24 cellular contexts compared by ENCODE assay signal in the genomic region with DNA sequence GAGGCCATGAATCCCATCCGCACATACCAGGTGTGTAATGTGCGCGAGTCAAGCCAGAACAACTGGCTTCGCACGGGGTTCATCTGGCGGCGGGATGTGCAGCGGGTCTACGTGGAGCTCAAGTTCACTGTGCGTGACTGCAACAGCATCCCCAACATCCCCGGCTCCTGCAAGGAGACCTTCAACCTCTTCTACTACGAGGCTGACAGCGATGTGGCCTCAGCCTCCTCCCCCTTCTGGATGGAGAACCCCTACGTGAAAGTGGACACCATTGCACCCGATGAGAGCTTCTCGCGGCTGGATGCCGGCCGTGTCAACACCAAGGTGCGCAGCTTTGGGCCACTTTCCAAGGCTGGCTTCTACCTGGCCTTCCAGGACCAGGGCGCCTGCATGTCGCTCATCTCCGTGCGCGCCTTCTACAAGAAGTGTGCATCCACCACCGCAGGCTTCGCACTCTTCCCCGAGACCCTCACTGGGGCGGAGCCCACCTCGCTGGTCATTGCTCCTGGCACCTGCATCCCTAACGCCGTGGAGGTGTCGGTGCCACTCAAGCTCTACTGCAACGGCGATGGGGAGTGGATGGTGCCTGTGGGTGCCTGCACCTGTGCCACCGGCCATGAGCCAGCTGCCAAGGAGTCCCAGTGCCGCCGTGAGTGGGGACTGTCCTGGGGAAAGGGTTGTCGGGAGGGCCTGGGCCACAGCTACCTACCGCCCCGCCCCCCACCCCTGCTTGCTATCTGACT. TPM values are rescaled to one million over a fixed set of nuclear protein-coding genes. Genes with fewer than 3 reads are reported as not detected.
A peak's percentile ranks its signal among the peaks of the same experiment; 100 is the strongest.
DNase-seq lines count a peak whose midpoint lies in the region; ATAC-seq, FAIRE-seq and TF ChIP-seq lines count a peak whose summit lies in the region.
"Had no signal": no experiment of that assay in that cellular context is flagged by ENCODE, and none has a peak within 500 bp of the region (broad histone marks: within the 10 kb centered on the region; RNA-seq: fewer than 3 reads in every experiment).

No MANE protein-coding gene starts in this region.

- H2AFZ ChIP-seq in H1 (ENCODE audit: low read length): no peak overlapping the region

- TF ChIP-seq POLR2A in H1 (IDR thresholded peaks at IDR 0.05; ENCODE audit: control extremely low read depth in 1 of 2, low read depth in 2 of 2, low read length in 2 of 2): no peak

- no peak overlapping the region for H3K27ac ChIP-seq in H1 (ENCODE audit: low read depth, low read length)
- H3K27ac ChIP-seq: Peyer's patch, SJSA1 had no signal

- no peak overlapping the region for H3K9ac ChIP-seq in H1 (replicated peaks in 1 of 4; ENCODE audit: extremely low read depth in 1 of 4, low read depth in 3 of 4, low read length in 3 of 4)

- no peak overlapping the region for H2AK5ac ChIP-seq in H1 (ENCODE audit: low read depth, low read length)

- H3K4me1 Mint-ChIP-seq in mesothelial cell of epicardium (peaks cover 64% of the 10 kb centered on the region), type B pancreatic cell (ENCODE audit: unreplicated experiment) (peaks cover 54% of the 10 kb centered on the region)

- no peak overlapping the region for H2BK5ac ChIP-seq in H1 (ENCODE audit: low read depth, low read length)

- H3K27me3 Mint-ChIP-seq in mesothelial cell of epicardium (ENCODE audit: low read depth) (no peaks in the 10 kb centered on the region), type B pancreatic cell (no peaks in the 10 kb centered on the region)

- no peak for TF ChIP-seq RAD21 in H1 (IDR thresholded peaks at IDR 0.05 in 1 of 2, conservative IDR thresholded peaks at IDR 0.05 in 1 of 2; ENCODE audit: low read depth in 2 of 2, low read length in 2 of 2)

- no peak overlapping the region for H3K4ac ChIP-seq in H1 (replicated peaks; ENCODE audit: insufficient read length, low read depth, low read length)

- peaks cover 2 to 10% of the 10 kb centered on the region in 2 experiments for H4K20me1 ChIP-seq in H1 (replicated peaks in 1 of 2; ENCODE audit: control insufficient read depth in 1 of 2, insufficient read depth in 2 of 2, low read length in 2 of 2)

- no peak overlapping the region for H3K56ac ChIP-seq in H1 (replicated peaks; ENCODE audit: insufficient read length, low read depth, low read length)

- ATAC-seq in Right ventricle myocardium inferior (no peak), left cardiac atrium (no peak)
- ATAC-seq: HepG2 had no signal

- no peaks in the 10 kb centered on the region for H3K79me1 ChIP-seq in H1 (ENCODE audit: low read depth, low read length)

- peak overlapping the region; percentile 43; the same call in 1 of the 2 replicates for H4K8ac ChIP-seq in H1 (ENCODE audit: extremely low read depth, insufficient read depth, low read length)

- H3K27me3 ChIP-seq in H1 (replicated peaks in 1 of 4; ENCODE audit: control insufficient read depth in 3 of 4, extremely low read depth in 1 of 4, insufficient read depth in 3 of 4, low read length in 3 of 4): peaks cover 26 to 60% (median 49%) of the 10 kb centered on the region in 4 experiments
- H3K27me3 ChIP-seq: Peyer's patch, SJSA1 had no signal

- peaks cover 16% of the 10 kb centered on the region for H3K23me2 ChIP-seq in H1 (ENCODE audit: low read depth, low read length)

- H2BK20ac ChIP-seq in H1 (ENCODE audit: low read length): peak overlapping the region; percentile 83; the same call in 1 of the 2 replicates

- DNase-seq in Right ventricle myocardium inferior (ENCODE audit: missing footprints): peak; percentile 59
- no peak for DNase-seq in left cardiac atrium
- no peak for DNase-seq in H1 (ENCODE audit: low read depth in 1 of 2, low spot score in 2 of 2)
- DNase-seq in mesothelial cell of epicardium (ENCODE audit: low spot score in 2 of 2, unreplicated experiment in 2 of 2): no peak
- DNase-seq in type B pancreatic cell (ENCODE audit: extremely low spot score, unreplicated experiment): no peak
- no peak for DNase-seq in NCI-H2196 (lab: John Stamatoyannopoulos, UW; ENCODE audit: unreplicated experiment)
- no peak for DNase-seq in SW 1271 (lab: John Stamatoyannopoulos, UW)
- DNase-seq in OCI-M2 (lab: John Stamatoyannopoulos, UW; ENCODE audit: unreplicated experiment): no peak
- DNase-seq: 8988T; CD4-positive, alpha-beta T cell; Kasumi-1; NCI-H1092 treated with DMSO at 0.1 percent for 48 hours; NCI-H1436 treated with DMSO at 0.1 percent for 48 hours; NCI-H187 treated with DMSO at 0.1 percent for 48 hours; NCI-H2107; NCI-H446 treated with DMSO at 0.1 percent for 48 hours; NCI-H526; Peyer's patch had no signal

- FAIRE-seq in H1 (lab: Jason Lieb, UNC): no peak
- FAIRE-seq: D721Med, GM18507, H54, HepG2 had no signal

- no peak overlapping the region for H4K91ac ChIP-seq in H1 (replicated peaks; ENCODE audit: insufficient read length, low read length)

- TF ChIP-seq CTCF in H1 (IDR thresholded peaks at IDR 0.05; ENCODE audit: control extremely low read depth in 1 of 3, insufficient read depth in 1 of 3, low read depth in 1 of 3, low read length in 3 of 3) (no peak), mesothelial cell of epicardium (IDR thresholded peaks at IDR 0.05; ENCODE audit: unreplicated experiment) (no peak), type B pancreatic cell (conservative IDR thresholded peaks at IDR 0.05) (no peak)

- no peaks in the 10 kb centered on the region for H3K9me3 Mint-ChIP-seq in mesothelial cell of epicardium
- H3K9me3 Mint-ChIP-seq in type B pancreatic cell: no peaks in the 10 kb centered on the region
- H3K9me3 Mint-ChIP-seq: CD4-positive, alpha-beta T cell had no signal

- H3K4me3 ChIP-seq in H1 (ENCODE audit: extremely low read depth in 1 of 4, insufficient read depth in 2 of 4, low read depth in 3 of 4, low read length in 4 of 4): no peak overlapping the region
- H3K4me3 ChIP-seq: Peyer's patch, SJSA1 had no signal

- no peak overlapping the region for H3K14ac ChIP-seq in H1 (ENCODE audit: insufficient read length)

- peaks cover 30% of the 10 kb centered on the region for H3K36me3 Mint-ChIP-seq in mesothelial cell of epicardium
- H3K36me3 Mint-ChIP-seq in type B pancreatic cell: peaks cover 21% of the 10 kb centered on the region

- TF ChIP-seq EP300 in H1 (IDR thresholded peaks at IDR 0.05; ENCODE audit: borderline replicate concordance in 1 of 2, low read depth in 2 of 2, low read length in 2 of 2): no peak

- no peak overlapping the region for H2BK120ac ChIP-seq in H1 (replicated peaks; ENCODE audit: low read depth, low read length)

- no peaks in the 10 kb centered on the region for H3K9me3 ChIP-seq in H1 (ENCODE audit: insufficient read depth in 2 of 2, low read depth in 1 of 2, low read length in 1 of 2)
- H3K9me3 ChIP-seq: Peyer's patch, SJSA1 had no signal

- H3K27ac Mint-ChIP-seq in mesothelial cell of epicardium (peak overlapping the region; percentile 80), type B pancreatic cell (no peak overlapping the region)
- H3K27ac Mint-ChIP-seq: CD4-positive, alpha-beta T cell had no signal

- no peak overlapping the region for H3K4me2 ChIP-seq in H1 (ENCODE audit: insufficient read depth in 1 of 2, low read depth in 2 of 2, low read length in 2 of 2)

- 92% methylated on average over 35 of the region's 41 CpGs; no CpG with 5 or more reads in 1 of the 2 experiments for WGBS in H1 (ENCODE audit: extremely low coverage in 1 of 2, insufficient coverage in 1 of 2, insufficient read length in 1 of 2, insufficient replicate concordance in 2 of 2, low coverage in 1 of 2, low lambda C conversion rate in 2 of 2, missing lambda C conversion rate in 1 of 2), 2 experiments

- 0 out of 2 replicates have a peak overlapping the region, but pooled peaks have one; percentile 27 for H3K18ac ChIP-seq in H1 (ENCODE audit: extremely low read depth, low read length)

- POLR2A ChIA-PET in H1 (lab: Charles Lee; ENCODE audit: partially characterized antibody): interaction anchor here (1.2 to 3.9 kb wide), 3 partner anchors 11 to 12 kb away, joined by 3 to 16 read pairs (median 3); a partner anchor contains a TSS

- H3K4me1 ChIP-seq in H1 (replicated peaks in 1 of 4; ENCODE audit: control insufficient read depth in 3 of 4, insufficient read depth in 4 of 4, low read length in 3 of 4): peaks cover 0 to 38% (median 29%) of the 10 kb centered on the region in 4 experiments; a peak in 6 of 7 replicates

- H4K5ac ChIP-seq in H1 (ENCODE audit: insufficient read length, low read depth, low read length): no peak overlapping the region

- H3K36me3 ChIP-seq in H1 (ENCODE audit: control insufficient read depth in 2 of 4, insufficient read depth in 4 of 4, low read length in 3 of 4): no peaks in the 10 kb centered on the region
- H3K36me3 ChIP-seq: SJSA1 had no signal

- CTCF ChIA-PET in H1 (lab: Charles Lee; ENCODE audit: partially characterized antibody): interaction anchor here (0.9 to 2.5 kb wide), 7 partner anchors 8 to 217 kb away, joined by 4 to 9 read pairs (median 5); no protein-coding TSS in a partner anchor

- peak overlapping the region; percentile 50; the same call in 1 of the 2 replicates for H2BK15ac ChIP-seq in H1 (ENCODE audit: low read length)

- intact Hi-C loops in Right ventricle myocardium inferior (cut with DNase I) (no loop called here), left cardiac atrium (cut with DNase I) (no loop called here)

- no peak overlapping the region; the same call in 1 of the 2 replicates for H2BK12ac ChIP-seq in H1 (ENCODE audit: low read depth, low read length)

- H3K4me3 Mint-ChIP-seq in mesothelial cell of epicardium (no peak overlapping the region), type B pancreatic cell (peak overlapping the region; percentile 14)
- H3K4me3 Mint-ChIP-seq: CD4-positive, alpha-beta T cell had no signal

- no peak overlapping the region for H3K23ac ChIP-seq in H1 (ENCODE audit: insufficient read length)

- no peaks in the 10 kb centered on the region for H3K79me2 ChIP-seq in H1 (ENCODE audit: control insufficient read depth in 1 of 2, insufficient read depth in 2 of 2, low read length in 2 of 2)

TF ChIP-seq in H1, 55 proteins besides CTCF, POLR2A, EP300 and RAD21 (continues in another document):
- TF ChIP-seq RBBP5 (IDR thresholded peaks at IDR 0.05; ENCODE audit: borderline replicate concordance, low read depth, low read length) (no peak), GABPA (IDR thresholded peaks at IDR 0.05; ENCODE audit: borderline replicate concordance, insufficient read depth, low read length) (no peak), PHF8 (conservative IDR thresholded peaks at IDR 0.05; ENCODE audit: low read depth, low read length) (no peak)

RNA-seq across cellular contexts. Expression of a gene that starts 11.1 kb away (rescaled TPM):
- total RNA-seq in Right ventricle myocardium inferior: 1.6 TPM
- 1 to 10 TPM; 1.6 to 1.7 TPM for total RNA-seq in left cardiac atrium
- 0.80 and 0.91 TPM in 2 replicates for total RNA-seq in H1 (2021; fragmentation: NEBNext Ultra II Directional; extraction: Animal tissue kit (Norgen Biotek cat#: 25700))
- polyA plus RNA-seq in H1 (2011; rRNA removed): 0.41 and 0.82 TPM in 2 replicates
- polyA plus RNA-seq in H1 (2011; cell fraction: cytosol; rRNA removed): 0.61 TPM
- 1.5 TPM for polyA plus RNA-seq in H1 (2011; cell fraction: nucleus; rRNA removed)
- polyA plus RNA-seq in H1 (2012, experiment 1 of 2): 0.83 to 1.3 TPM (median 1.0 TPM) in 4 replicates
- polyA plus RNA-seq in H1 (2012, experiment 2 of 2): 1.2 TPM
- 0.55 TPM for polyA plus RNA-seq in H1 (2013, experiment 1 of 2)
- polyA plus RNA-seq in H1 (2013, experiment 2 of 2): 0.46 TPM
- polyA minus RNA-seq in H1 (2011; rRNA and poly(A)+ RNA removed): 0.78 and 1.8 TPM in 2 replicates
- 1.8 TPM for polyA minus RNA-seq in H1 (2011; cell fraction: cytosol; rRNA and poly(A)+ RNA removed)
- 0.40 TPM for polyA minus RNA-seq in H1 (2011; cell fraction: nucleus; rRNA and poly(A)+ RNA removed)
- total RNA-seq in mesothelial cell of epicardium: 98.9 to 115 TPM (median 106 TPM) in 3 replicates
- total RNA-seq in type B pancreatic cell (ENCODE audit: low replicate concordance): 57.7 and 65.0 TPM in 2 replicates
- total RNA-seq: HepG2, OCI-LY7 had no signal

Comparison
In these comparisons a context has a peak if more than half of its experiments do, and no peak if none do; other contexts are left out.
1. RNA of a gene that starts 11.1 kb away (total RNA-seq): 98.9 to 115 TPM in mesothelial cell of epicardium and 57.7 to 65.0 TPM in type B pancreatic cell; 1.6 to 1.7 TPM in left cardiac atrium, 1.6 TPM in Right ventricle myocardium inferior (single experiment) and 0.80 to 0.91 TPM in H1; every median in the first group is over 10 times any median in the second.